Comparison of ENCODE assay signal across 8 cellular contexts in genomic region chr20:34363062-34364012, GRCh38. TPM values are rescaled to one million over a fixed set of nuclear protein-coding genes. Genes with fewer than 3 reads are reported as not detected.
DNase-seq lines count a peak whose midpoint lies in the region; ATAC-seq, FAIRE-seq and TF ChIP-seq lines count a peak whose summit lies in the region.

Gene ITCH (plus strand): TSS chr20:34363273. CDS start chr20:34393812, 30,539 bp downstream.

- WGBS in HUES64, result under 1% methylated on average over 92 of the region's 92 CpGs

- FAIRE-seq in endothelial cell of umbilical vein (lab: Jason Lieb, UNC), result peak; percentile 99

- H3K36me3 Mint-ChIP-seq in Calu3 (ENCODE audit: insufficient read depth, unreplicated experiment), result peaks cover 30% of the 10 kb centered on the region

- H3K27ac ChIP-seq in HUES64 (ENCODE audit: low read depth, low read length) (peak within 1 kb of the TSS; percentile 88), OCI-LY1 (ENCODE audit: low read depth, low read length, poor library complexity, severe bottlenecking) (peak within 1 kb of the TSS; percentile 26), endothelial cell of umbilical vein (ENCODE audit: insufficient read depth, low read depth, low read length) (peak within 1 kb of the TSS; percentile 76)

- H3K36me3 ChIP-seq in HUES64 (ENCODE audit: insufficient read depth, low read length), result no peaks in the 10 kb centered on the region
- peaks cover 5% of the 10 kb centered on the region; the same call in 1 of the 2 replicates for H3K36me3 ChIP-seq in OCI-LY1 (ENCODE audit: insufficient read depth, low read length)
- no peaks in the 10 kb centered on the region for H3K36me3 ChIP-seq in endothelial cell of umbilical vein (ENCODE audit: control insufficient read depth in 2 of 2, extremely low read depth in 1 of 2, insufficient read depth in 2 of 2, low read length in 2 of 2)

- TF ChIP-seq POLR2A in endothelial cell of umbilical vein (IDR thresholded peaks at IDR 0.05; ENCODE audit: low read depth, low read length), result peak; percentile 91

- H3F3A ChIP-seq in OCI-LY1 (ENCODE audit: insufficient read depth, low read length), result no peaks in the 10 kb centered on the region

- POLR2A ChIA-PET in endothelial cell of umbilical vein (lab: Charles Lee), result interaction anchor here (0.6 to 2.0 kb wide), 7 partner anchors 10 to 153 kb away, joined by 3 to 9 read pairs (median 5); partner anchors contain the start of gene DYNLRB1

- BruUV-seq in Calu3 (replicated peaks; lab: Mats Ljungman, UMichigan) (no TSS peak), endothelial cell of umbilical vein (replicated peaks; lab: Mats Ljungman, UMichigan) (no TSS peak)

- H3K27ac Mint-ChIP-seq in Calu3 (ENCODE audit: unreplicated experiment), result peak within 1 kb of the TSS; percentile 84

- peak; percentile 98 for DNase-seq in Calu3
- peak; percentile 95 for DNase-seq in activated CD8-positive, alpha-beta memory T cell treated with anti-CD3 and anti-CD28 coated beads, Interleukin-2, amount 50 U/mL, for 48 hours
- peak; percentile 95 for DNase-seq in endothelial cell of umbilical vein (ENCODE audit: low read depth, low spot score)
- DNase-seq in middle frontal gyrus (ENCODE audit: extremely low spot score, low spot score), result peak; percentile 98
- DNase-seq in stimulated activated CD8-positive, alpha-beta memory T cell treated with anti-CD3 and anti-CD28 coated beads, Interleukin-2, amount 100 ng/mL, for 48 hours (ENCODE audit: low read depth in 2 of 2), result peak; percentile 87 to 90

- no peaks in the 10 kb centered on the region for H3K9me1 ChIP-seq in endothelial cell of umbilical vein (replicated peaks; ENCODE audit: control insufficient read depth, extremely low read depth, insufficient read depth, low read length)

- TF ChIP-seq CTCF in Calu3 (IDR thresholded peaks at IDR 0.05; ENCODE audit: unreplicated experiment), result no peak
- TF ChIP-seq CTCF in OCI-LY1 (IDR thresholded peaks at IDR 0.05; ENCODE audit: low read length), result no peak
- no peak for TF ChIP-seq CTCF in endothelial cell of umbilical vein (IDR thresholded peaks at IDR 0.05; ENCODE audit: extremely low read depth in 1 of 2, insufficient read depth in 1 of 2, low read depth in 1 of 2, low read length in 2 of 2)

- H2AFZ ChIP-seq in OCI-LY1 (ENCODE audit: low read length) (peak within 1 kb of the TSS; percentile 84), endothelial cell of umbilical vein (ENCODE audit: low read depth, low read length) (peak within 1 kb of the TSS; percentile 51)

- H3K4me3 ChIP-seq in HUES64 (ENCODE audit: low read length) (peak within 1 kb of the TSS; percentile 90), OCI-LY1 (ENCODE audit: low read depth, low read length, poor library complexity, severe bottlenecking) (peak within 1 kb of the TSS; percentile 90), endothelial cell of umbilical vein (replicated peaks in 1 of 3; ENCODE audit: insufficient read depth in 1 of 3, low read depth in 1 of 3, low read length in 3 of 3) (peak within 1 kb of the TSS; percentile 84 to 97 (median 88))

- H3K9ac ChIP-seq in HUES64 (ENCODE audit: low read depth, low read length) (peak within 1 kb of the TSS; percentile 94), OCI-LY1 (ENCODE audit: low read length) (peak within 1 kb of the TSS; percentile 84), endothelial cell of umbilical vein (replicated peaks; ENCODE audit: extremely low read depth, insufficient read depth, low read length) (peak within 1 kb of the TSS; percentile 87)

- dilution Hi-C loops in endothelial cell of umbilical vein (cut with MboI; ENCODE audit: extremely low pct_ligation_motif_present, low sequenced_read_pairs), result no loop called here

- peaks cover 9% of the 10 kb centered on the region; the same call in 1 of the 2 replicates for H3K4me1 ChIP-seq in HUES64 (ENCODE audit: insufficient read depth, low read length)
- H3K4me1 ChIP-seq in OCI-LY1 (ENCODE audit: insufficient read depth, low read length, severe bottlenecking), result peaks cover 51% of the 10 kb centered on the region
- H3K4me1 ChIP-seq in endothelial cell of umbilical vein (ENCODE audit: control insufficient read depth, extremely low read depth, insufficient read depth, low read length), result peaks cover 14% of the 10 kb centered on the region

- CTCF ChIA-PET in Calu3 (lab: Charles Lee), result interaction anchor here (0.6 to 2.9 kb wide), 15 partner anchors 9 to 503 kb away, joined by 3 to 50 read pairs (median 4); partner anchors contain the start of gene AHCY
- CTCF ChIA-PET in endothelial cell of umbilical vein (lab: Charles Lee), result interaction anchor here (0.6 to 3.1 kb wide), 5 partner anchors 13 to 173 kb away, joined by 3 to 40 read pairs (median 5); no protein-coding TSS in a partner anchor

- no peaks in the 10 kb centered on the region for H3K9me3 Mint-ChIP-seq in Calu3 (ENCODE audit: low read depth, unreplicated experiment)

- H3K9me2 ChIP-seq in OCI-LY1 (ENCODE audit: low read depth, low read length), result no peaks in the 10 kb centered on the region

- ATAC-seq in GM21447 (IDR thresholded peaks at IDR 0.05; ENCODE audit: unreplicated experiment), result peak; percentile 91

- H3K9me3 ChIP-seq in HUES64 (ENCODE audit: insufficient read depth, low read depth, low read length) (no peaks in the 10 kb centered on the region), OCI-LY1 (ENCODE audit: low read length) (no peaks in the 10 kb centered on the region), endothelial cell of umbilical vein (replicated peaks; ENCODE audit: control insufficient read depth, insufficient read depth, low read length) (no peaks in the 10 kb centered on the region)

- H3K4me1 Mint-ChIP-seq in Calu3 (ENCODE audit: low read depth, unreplicated experiment), result peaks cover 44% of the 10 kb centered on the region

- H3K27me3 ChIP-seq in HUES64 (ENCODE audit: insufficient read depth, low read length), result no peaks in the 10 kb centered on the region
- no peaks in the 10 kb centered on the region for H3K27me3 ChIP-seq in OCI-LY1 (ENCODE audit: insufficient read depth, low read length)
- H3K27me3 ChIP-seq in endothelial cell of umbilical vein (ENCODE audit: control insufficient read depth in 2 of 2, insufficient read depth in 2 of 2, low read length in 2 of 2), result no peaks in the 10 kb centered on the region

- H3K27me3 Mint-ChIP-seq in Calu3 (ENCODE audit: unreplicated experiment), result no peaks in the 10 kb centered on the region

- H3K4me2 ChIP-seq in OCI-LY1 (ENCODE audit: low read length) (peak within 1 kb of the TSS; percentile 95), endothelial cell of umbilical vein (ENCODE audit: insufficient read depth, low read length) (peak within 1 kb of the TSS; percentile 79)

- no peaks in the 10 kb centered on the region for H4K20me1 ChIP-seq in OCI-LY1 (ENCODE audit: insufficient read depth, low read length)
- peaks cover 5% of the 10 kb centered on the region for H4K20me1 ChIP-seq in endothelial cell of umbilical vein (replicated peaks; ENCODE audit: control insufficient read depth, extremely low read depth, insufficient read depth, low read length)

- intact Hi-C loops in Calu3 (cut with micrococcal nuclease; ENCODE audit: unreplicated experiment) (loop anchor here (2.0 to 5.0 kb wide), 2 partner anchors 34 to 45 kb away; no protein-coding TSS in a partner anchor), endothelial cell of umbilical vein (cut with micrococcal nuclease) (loop anchor here (2.0 kb wide), 1 partner anchor 51 kb away; no protein-coding TSS in a partner anchor)

- H3K79me2 ChIP-seq in OCI-LY1 (ENCODE audit: insufficient read depth, low read length), result peaks cover 45% of the 10 kb centered on the region
- H3K79me2 ChIP-seq in endothelial cell of umbilical vein (ENCODE audit: control insufficient read depth, insufficient read depth, low read length), result peaks cover 50% of the 10 kb centered on the region

- H3K4me3 Mint-ChIP-seq in Calu3 (ENCODE audit: low read depth, unreplicated experiment), result peak within 1 kb of the TSS; percentile 76

TF ChIP-seq in endothelial cell of umbilical vein, 7 proteins besides CTCF, POLR2A, EP300 and RAD21:
- TF ChIP-seq JUN (IDR thresholded peaks at IDR 0.05; ENCODE audit: borderline replicate concordance, insufficient read depth, insufficient read length, low read depth) (no peak), POLR2AphosphoS5 (IDR thresholded peaks at IDR 0.05; ENCODE audit: insufficient read depth, low read depth, low read length) (peak; percentile 92)
TF ChIP-seq in endothelial cell of umbilical vein: peak in this region for 1.

RNA-seq across cellular contexts. Expression of gene ITCH, which starts in this region (rescaled TPM):
- total RNA-seq in Calu3 (2022) (90.1 and 91.6 TPM in 2 replicates), endothelial cell of umbilical vein (52.2 and 57.4 TPM in 2 replicates)
- 18.7 TPM for polyA plus RNA-seq in HUES64 (2013, experiment 1 of 2)
- polyA plus RNA-seq in HUES64 (2013, experiment 2 of 2), result 21.0 TPM
- 6.4 and 29.5 TPM in 2 replicates for polyA plus RNA-seq in endothelial cell of umbilical vein
- polyA plus RNA-seq in endothelial cell of umbilical vein (2011; cell fraction: cytosol; rRNA removed), result 7.3 and 7.5 TPM in 2 replicates
- 15.6 and 18.5 TPM in 2 replicates for polyA plus RNA-seq in endothelial cell of umbilical vein (2011; cell fraction: nucleus; rRNA removed)
- polyA plus RNA-seq in endothelial cell of umbilical vein (2012), result 34.9 and 36.0 TPM in 2 replicates
- 29.5 and 73.8 TPM in 2 replicates for polyA minus RNA-seq in endothelial cell of umbilical vein
- 23.5 TPM for polyA minus RNA-seq in endothelial cell of umbilical vein (2011; cell fraction: cytosol; rRNA and poly(A)+ RNA removed)
- polyA minus RNA-seq in endothelial cell of umbilical vein (2011; cell fraction: nucleus; rRNA and poly(A)+ RNA removed), result 39.4 and 67.0 TPM in 2 replicates

Comparison
In these comparisons a context has a peak if more than half of its experiments do, and no peak if none do; other contexts are left out.
1. Peak in every context shown above with its lines: DNase-seq, ATAC-seq, H3K4me3 ChIP-seq and H3K27ac ChIP-seq.
2. H3K27ac ChIP-seq: peak in every context shown above with its lines; median percentile 88 in HUES64; 76 in endothelial cell of umbilical vein; 26 in OCI-LY1.